In the genomic region with DNA sequence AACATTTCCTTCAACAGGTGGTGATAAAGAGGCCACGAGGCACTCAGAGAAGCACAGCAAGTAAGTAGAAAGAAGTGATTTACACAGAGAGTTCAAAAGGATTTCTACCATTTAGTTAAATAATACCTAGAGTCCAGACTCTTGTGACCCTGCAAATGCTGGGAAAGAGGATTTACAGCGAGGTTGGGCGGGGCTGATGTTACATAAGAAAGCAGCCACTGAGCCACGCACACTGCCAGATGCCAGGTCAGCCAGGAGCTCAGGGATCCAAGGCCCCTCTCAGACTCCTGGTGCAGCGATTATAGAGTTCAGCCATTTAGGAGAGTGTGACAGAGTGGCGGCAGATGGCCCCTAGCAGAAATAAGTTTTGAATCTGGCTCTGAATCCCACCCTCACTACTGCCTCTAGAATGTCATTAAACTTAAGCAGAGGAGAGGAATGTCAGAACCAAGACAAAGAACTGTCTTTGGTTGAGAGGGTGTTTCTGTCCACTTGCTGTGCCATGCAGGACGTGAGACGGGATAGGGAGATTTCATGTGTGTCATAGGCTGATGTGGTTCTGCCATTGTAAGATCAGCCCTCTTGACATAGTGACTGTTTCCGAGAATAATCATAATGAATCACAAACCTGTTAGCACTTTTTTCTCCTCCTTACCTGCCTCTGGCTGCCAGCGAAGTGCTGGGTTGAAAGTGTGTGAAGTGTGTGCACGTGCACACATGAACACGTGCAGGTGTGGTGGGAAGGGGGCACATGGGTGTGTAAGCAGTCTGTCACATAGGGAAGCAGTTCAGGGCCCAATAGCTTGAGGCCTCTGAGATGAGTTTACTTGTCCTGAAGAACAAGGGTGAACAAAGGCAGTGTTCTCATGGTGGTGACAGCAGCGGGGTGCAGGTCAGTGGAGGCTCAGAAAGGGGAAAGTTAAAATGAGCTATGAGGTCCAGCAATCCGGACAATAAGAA, we compare ENCODE assay signal across 24 cellular contexts. TPM values are rescaled to one million over a fixed set of nuclear protein-coding genes. Genes with fewer than 3 reads are reported as not detected.
DNase-seq lines count a peak whose midpoint lies in the region; ATAC-seq and TF ChIP-seq lines count a peak whose summit lies in the region.
"Had no signal": no experiment of that assay in that cellular context is flagged by ENCODE, and none has a peak within 500 bp of the region (broad histone marks: within the 10 kb centered on the region; RNA-seq: fewer than 3 reads in every experiment).

No MANE protein-coding gene starts in this region.

- H3K4me2 ChIP-seq in neural progenitor cell = peak overlapping the region; percentile 31

- H3K4me3 Mint-ChIP-seq in neural progenitor cell = no peak overlapping the region
- no peak overlapping the region for H3K4me3 Mint-ChIP-seq in activated T-cell treated with anti-CD3 and anti-CD28 coated beads, Interleukin-2, amount 50 U/mL, for 4 hours
- H3K4me3 Mint-ChIP-seq: CD14-positive monocyte; naive thymus-derived CD4-positive, alpha-beta T cell had no signal

- H3K9me3 Mint-ChIP-seq in neural progenitor cell = no peaks in the 10 kb centered on the region
- no peaks in the 10 kb centered on the region for H3K9me3 Mint-ChIP-seq in activated T-cell treated with anti-CD3 and anti-CD28 coated beads, Interleukin-2, amount 50 U/mL, for 4 hours
- H3K9me3 Mint-ChIP-seq: naive thymus-derived CD4-positive, alpha-beta T cell had no signal

- DNase-seq in AG10803 (ENCODE audit: low read depth) (peak; percentile 29), NCI-H524 treated with DMSO at 0.1 percent for 48 hours (lab: John Stamatoyannopoulos, UW) (peak; percentile 64), foreskin keratinocyte (peak in 1 of 2 donors; percentile 13), neural progenitor cell (ENCODE audit: low spot score) (peak; percentile 63), NCI-H1436 treated with DMSO at 0.1 percent for 48 hours (lab: John Stamatoyannopoulos, UW) (no peak), NCI-H774 (lab: John Stamatoyannopoulos, UW) (no peak), GM13976 (ENCODE audit: low spot score) (no peak)
- DNase-seq in activated T-cell treated with anti-CD3 and anti-CD28 coated beads, Interleukin-2, amount 50 U/mL, for 4 hours = no peak
- DNase-seq: ACHN; activated CD4-positive, alpha-beta T cell treated with anti-CD3 and anti-CD28 coated beads, Interleukin-2, amount 50 U/mL, for 48 hours; activated naive CD4-positive, alpha-beta T cell; activated T-cell treated with anti-CD3 and anti-CD28 coated beads for 4 hours; central memory CD4-positive, alpha-beta T cell; DMS53; effector memory CD4-positive, alpha-beta T cell; KG1; naive thymus-derived CD4-positive, alpha-beta T cell; NCI-H1930; NCI-H345; spleen; stimulated activated CD8-positive, alpha-beta memory T cell treated with anti-CD3 and anti-CD28 coated beads, Interleukin-4, amount 100 ng/mL, for 48 hours; substantia nigra had no signal

- peaks cover 19% of the 10 kb centered on the region for H3K4me1 Mint-ChIP-seq in neural progenitor cell
- H3K4me1 Mint-ChIP-seq in activated T-cell treated with anti-CD3 and anti-CD28 coated beads, Interleukin-2, amount 50 U/mL, for 4 hours (ENCODE audit: low read depth) = no peaks in the 10 kb centered on the region
- H3K4me1 Mint-ChIP-seq: CD14-positive monocyte; naive thymus-derived CD4-positive, alpha-beta T cell had no signal

- no peak overlapping the region for H3K27ac ChIP-seq in foreskin keratinocyte
- peak overlapping the region; percentile 69 for H3K27ac ChIP-seq in neural progenitor cell
- H3K27ac ChIP-seq: RWPE1, spleen had no signal

- ATAC-seq in foreskin keratinocyte = peak; percentile 45
- no peak for ATAC-seq in activated T-cell treated with anti-CD3 and anti-CD28 coated beads, Interleukin-2, amount 50 U/mL, for 4 hours
- ATAC-seq: naive thymus-derived CD4-positive, alpha-beta T cell had no signal

- peaks cover 12% of the 10 kb centered on the region for H3F3A ChIP-seq in neural progenitor cell (ENCODE audit: low read depth)

- H2AFZ ChIP-seq in neural progenitor cell (replicated peaks) = peak overlapping the region; percentile 47

- H4K20me1 ChIP-seq in neural progenitor cell (ENCODE audit: low read depth) = no peaks in the 10 kb centered on the region

- H3K36me3 ChIP-seq in neural progenitor cell = no peaks in the 10 kb centered on the region
- H3K36me3 ChIP-seq: spleen had no signal

- H3K4me3 ChIP-seq in AG10803 (ENCODE audit: low read length) = no peak overlapping the region
- H3K4me3 ChIP-seq in neural progenitor cell = no peak overlapping the region
- H3K4me3 ChIP-seq: spleen had no signal

- H3K27me3 ChIP-seq in foreskin keratinocyte = no peaks in the 10 kb centered on the region
- no peaks in the 10 kb centered on the region for H3K27me3 ChIP-seq in neural progenitor cell

- H3K27ac Mint-ChIP-seq in neural progenitor cell = peak overlapping the region; percentile 44
- H3K27ac Mint-ChIP-seq: CD14-positive monocyte; naive thymus-derived CD4-positive, alpha-beta T cell had no signal

- H3K9me3 ChIP-seq in neural progenitor cell (ENCODE audit: low read depth) = no peaks in the 10 kb centered on the region
- H3K9me3 ChIP-seq: spleen had no signal

- TF ChIP-seq CTCF in AG10803 (conservative IDR thresholded peaks at IDR 0.05; ENCODE audit: low read length) (no peak), foreskin keratinocyte (conservative IDR thresholded peaks at IDR 0.05) (no peak), neural progenitor cell (IDR thresholded peaks at IDR 0.05) (no peak), GM13976 (IDR thresholded peaks at IDR 0.05; ENCODE audit: borderline replicate concordance, control extremely low read depth, extremely low read depth, insufficient read depth, missing control alignments) (no peak)

- H3K9ac ChIP-seq in neural progenitor cell = no peak overlapping the region

- H3K36me3 Mint-ChIP-seq in neural progenitor cell = no peaks in the 10 kb centered on the region
- no peaks in the 10 kb centered on the region for H3K36me3 Mint-ChIP-seq in activated T-cell treated with anti-CD3 and anti-CD28 coated beads, Interleukin-2, amount 50 U/mL, for 4 hours (ENCODE audit: insufficient read depth)
- H3K36me3 Mint-ChIP-seq: CD14-positive monocyte; naive thymus-derived CD4-positive, alpha-beta T cell had no signal

- H3K79me2 ChIP-seq in neural progenitor cell (ENCODE audit: low read depth) = no peaks in the 10 kb centered on the region

- H3K4me1 ChIP-seq in foreskin keratinocyte = no peaks in the 10 kb centered on the region
- peaks cover 24% of the 10 kb centered on the region for H3K4me1 ChIP-seq in neural progenitor cell
- H3K4me1 ChIP-seq: spleen had no signal

- H3K27me3 Mint-ChIP-seq in neural progenitor cell (ENCODE audit: insufficient read depth, low read depth) = no peaks in the 10 kb centered on the region
- H3K27me3 Mint-ChIP-seq in activated T-cell treated with anti-CD3 and anti-CD28 coated beads, Interleukin-2, amount 50 U/mL, for 4 hours (ENCODE audit: low read depth) = peaks cover 19% of the 10 kb centered on the region

- in situ Hi-C loops in GM13976 (cut with MboI; ENCODE audit: low sequenced_read_pairs, unreplicated experiment) = no loop called here

RNA-seq across cellular contexts. Expression of a gene that starts 50.1 kb away (rescaled TPM):
- total RNA-seq in foreskin keratinocyte (4.8 and 6.9 TPM in 2 replicates), neural progenitor cell (ENCODE audit: low replicate concordance) (30.7 and 35.5 TPM in 2 replicates)
- polyA plus RNA-seq in foreskin keratinocyte = 1.4 and 1.7 TPM in 2 replicates
- total RNA-seq in activated T-cell treated with anti-CD3 and anti-CD28 coated beads, Interleukin-2, amount 50 U/mL, for 4 hours = 1 to 10 TPM; 1.1 to 1.4 (median 1.4) TPM

Comparison
In these comparisons a context has a peak if more than half of its experiments do, and no peak if none do; other contexts are left out.
1. DNase-seq: peak in AG10803 (single experiment), NCI-H524 treated with DMSO at 0.1 percent for 48 hours (single experiment) and neural progenitor cell (single experiment); none in NCI-H1436 treated with DMSO at 0.1 percent for 48 hours (single experiment), activated T-cell treated with anti-CD3 and anti-CD28 coated beads, Interleukin-2, amount 50 U/mL, for 4 hours (single experiment), NCI-H774 (single experiment) and GM13976 (single experiment).